ENCODE assay signal across 3 cellular contexts in genomic region chr19:46994141-46994686, GRCh38.
TF ChIP-seq lines count a peak whose summit lies in the region.

No MANE protein-coding gene starts in this region.

TF ChIP-seq in HEK293, 187 proteins besides CTCF, POLR2A, EP300 and RAD21 (continues in another document):
- TF ChIP-seq, protein P1, sequence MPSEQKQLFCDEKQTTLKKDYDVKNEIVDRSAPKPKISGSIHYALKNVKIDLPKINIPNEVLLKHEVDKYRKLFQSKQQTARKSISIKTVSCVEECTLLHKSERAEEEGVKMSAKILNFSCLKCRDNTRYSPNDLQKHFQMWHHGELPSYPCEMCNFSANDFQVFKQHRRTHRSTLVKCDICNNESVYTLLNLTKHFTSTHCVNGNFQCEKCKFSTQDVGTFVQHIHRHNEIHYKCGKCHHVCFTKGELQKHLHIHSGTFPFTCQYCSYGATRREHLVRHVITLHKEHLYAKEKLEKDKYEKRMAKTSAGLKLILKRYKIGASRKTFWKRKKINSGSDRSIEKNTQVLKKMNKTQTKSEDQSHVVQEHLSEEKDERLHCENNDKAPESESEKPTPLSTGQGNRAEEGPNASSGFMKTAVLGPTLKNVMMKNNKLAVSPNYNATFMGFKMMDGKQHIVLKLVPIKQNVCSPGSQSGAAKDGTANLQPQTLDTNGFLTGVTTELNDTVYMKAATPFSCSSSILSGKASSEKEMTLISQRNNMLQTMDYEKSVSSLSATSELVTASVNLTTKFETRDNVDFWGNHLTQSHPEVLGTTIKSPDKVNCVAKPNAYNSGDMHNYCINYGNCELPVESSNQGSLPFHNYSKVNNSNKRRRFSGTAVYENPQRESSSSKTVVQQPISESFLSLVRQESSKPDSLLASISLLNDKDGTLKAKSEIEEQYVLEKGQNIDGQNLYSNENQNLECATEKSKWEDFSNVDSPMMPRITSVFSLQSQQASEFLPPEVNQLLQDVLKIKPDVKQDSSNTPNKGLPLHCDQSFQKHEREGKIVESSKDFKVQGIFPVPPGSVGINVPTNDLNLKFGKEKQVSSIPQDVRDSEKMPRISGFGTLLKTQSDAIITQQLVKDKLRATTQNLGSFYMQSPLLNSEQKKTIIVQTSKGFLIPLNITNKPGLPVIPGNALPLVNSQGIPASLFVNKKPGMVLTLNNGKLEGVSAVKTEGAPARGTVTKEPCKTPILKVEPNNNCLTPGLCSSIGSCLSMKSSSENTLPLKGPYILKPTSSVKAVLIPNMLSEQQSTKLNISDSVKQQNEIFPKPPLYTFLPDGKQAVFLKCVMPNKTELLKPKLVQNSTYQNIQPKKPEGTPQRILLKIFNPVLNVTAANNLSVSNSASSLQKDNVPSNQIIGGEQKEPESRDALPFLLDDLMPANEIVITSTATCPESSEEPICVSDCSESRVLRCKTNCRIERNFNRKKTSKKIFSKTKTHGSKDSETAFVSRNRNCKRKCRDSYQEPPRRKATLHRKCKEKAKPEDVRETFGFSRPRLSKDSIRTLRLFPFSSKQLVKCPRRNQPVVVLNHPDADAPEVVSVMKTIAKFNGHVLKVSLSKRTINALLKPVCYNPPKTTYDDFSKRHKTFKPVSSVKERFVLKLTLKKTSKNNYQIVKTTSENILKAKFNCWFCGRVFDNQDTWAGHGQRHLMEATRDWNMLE (tag by site-specific recombination; conservative IDR thresholded peaks at IDR 0.05; ENCODE audit: low read depth), result no peak
- TF ChIP-seq GLIS2 (tag by site-specific recombination; IDR thresholded peaks at IDR 0.05), result no peak
- no peak for TF ChIP-seq ZNF184 (tag by site-specific recombination; IDR thresholded peaks at IDR 0.05)
- no peak for TF ChIP-seq ZNF324 (tag by site-specific recombination; IDR thresholded peaks at IDR 0.05)
- TF ChIP-seq ZNF169 (tag by site-specific recombination; IDR thresholded peaks at IDR 0.05), result no peak
- TF ChIP-seq ZNF350 (tag by site-specific recombination; IDR thresholded peaks at IDR 0.05), result no peak
- no peak for TF ChIP-seq SALL2 (tag by site-specific recombination; IDR thresholded peaks at IDR 0.05; ENCODE audit: borderline replicate concordance)
- TF ChIP-seq, protein P2, sequence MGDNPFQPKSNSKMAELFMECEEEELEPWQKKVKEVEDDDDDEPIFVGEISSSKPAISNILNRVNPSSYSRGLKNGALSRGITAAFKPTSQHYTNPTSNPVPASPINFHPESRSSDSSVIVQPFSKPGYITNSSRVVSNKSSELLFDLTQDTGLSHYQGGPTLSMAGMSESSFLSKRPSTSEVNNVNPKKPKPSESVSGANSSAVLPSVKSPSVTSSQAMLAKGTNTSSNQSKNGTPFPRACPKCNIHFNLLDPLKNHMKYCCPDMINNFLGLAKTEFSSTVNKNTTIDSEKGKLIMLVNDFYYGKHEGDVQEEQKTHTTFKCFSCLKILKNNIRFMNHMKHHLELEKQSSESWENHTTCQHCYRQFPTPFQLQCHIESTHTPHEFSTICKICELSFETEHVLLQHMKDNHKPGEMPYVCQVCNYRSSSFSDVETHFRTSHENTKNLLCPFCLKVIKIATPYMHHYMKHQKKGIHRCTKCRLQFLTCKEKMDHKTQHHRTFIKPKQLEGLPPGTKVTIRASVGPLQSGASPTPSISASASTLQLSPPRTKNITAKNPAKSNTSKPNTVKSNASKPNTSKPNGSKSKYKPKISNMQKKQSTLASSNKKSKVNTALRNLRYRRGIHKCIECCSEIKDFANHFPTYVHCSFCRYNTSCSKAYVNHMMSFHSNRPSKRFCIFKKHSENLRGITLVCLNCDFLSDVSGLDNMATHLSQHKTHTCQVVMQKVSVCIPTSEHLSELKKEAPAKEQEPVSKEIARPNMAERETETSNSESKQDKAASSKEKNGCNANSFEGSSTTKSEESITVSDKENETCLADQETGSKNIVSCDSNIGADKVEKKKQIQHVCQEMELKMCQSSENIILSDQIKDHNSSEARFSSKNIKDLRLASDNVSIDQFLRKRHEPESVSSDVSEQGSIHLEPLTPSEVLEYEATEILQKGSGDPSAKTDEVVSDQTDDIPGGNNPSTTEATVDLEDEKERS (tag by site-specific recombination; IDR thresholded peaks at IDR 0.05), result no peak
- no peak for TF ChIP-seq ZNF112 (tag by site-specific recombination; IDR thresholded peaks at IDR 0.05)

TF ChIP-seq in IMR-90, 13 proteins besides CTCF, POLR2A, EP300 and RAD21:
- TF ChIP-seq CHD1 (IDR thresholded peaks at IDR 0.05; ENCODE audit: low read depth, low read length) (no peak), RFX5 (IDR thresholded peaks at IDR 0.05; ENCODE audit: low read depth, low read length) (no peak), NFE2L2 (IDR thresholded peaks at IDR 0.05; ENCODE audit: low read depth, low read length) (no peak), RCOR1 (IDR thresholded peaks at IDR 0.05; ENCODE audit: insufficient replicate concordance, low read length) (no peak), SMC3 (IDR thresholded peaks at IDR 0.05; ENCODE audit: low read depth, low read length) (no peak), MXI1 (IDR thresholded peaks at IDR 0.05; ENCODE audit: borderline replicate concordance, low read depth, low read length) (no peak), BHLHE40 (IDR thresholded peaks at IDR 0.05; ENCODE audit: low read depth, low read length) (no peak), FOS (IDR thresholded peaks at IDR 0.05; ENCODE audit: low read depth, low read length) (no peak), CEBPB (IDR thresholded peaks at IDR 0.05; ENCODE audit: low read depth, low read length) (no peak), MAFK (IDR thresholded peaks at IDR 0.05; ENCODE audit: low read depth, low read length) (no peak), USF2 (IDR thresholded peaks at IDR 0.05; ENCODE audit: low read depth, low read length) (no peak), MAZ (IDR thresholded peaks at IDR 0.05; ENCODE audit: borderline replicate concordance, low read depth, low read length) (no peak)
- TF ChIP-seq, protein P3, sequence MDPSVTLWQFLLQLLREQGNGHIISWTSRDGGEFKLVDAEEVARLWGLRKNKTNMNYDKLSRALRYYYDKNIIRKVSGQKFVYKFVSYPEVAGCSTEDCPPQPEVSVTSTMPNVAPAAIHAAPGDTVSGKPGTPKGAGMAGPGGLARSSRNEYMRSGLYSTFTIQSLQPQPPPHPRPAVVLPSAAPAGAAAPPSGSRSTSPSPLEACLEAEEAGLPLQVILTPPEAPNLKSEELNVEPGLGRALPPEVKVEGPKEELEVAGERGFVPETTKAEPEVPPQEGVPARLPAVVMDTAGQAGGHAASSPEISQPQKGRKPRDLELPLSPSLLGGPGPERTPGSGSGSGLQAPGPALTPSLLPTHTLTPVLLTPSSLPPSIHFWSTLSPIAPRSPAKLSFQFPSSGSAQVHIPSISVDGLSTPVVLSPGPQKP (IDR thresholded peaks at IDR 0.05; ENCODE audit: borderline replicate concordance, low read depth, low read length), result no peak

TF ChIP-seq in HepG2, 621 proteins besides CTCF, POLR2A, EP300 and RAD21:
- TF ChIP-seq AGO2 (optimal IDR thresholded peaks at IDR 0.05; ENCODE audit: low read depth, low read length), result peak; percentile 29
- TF ChIP-seq, protein P4, sequence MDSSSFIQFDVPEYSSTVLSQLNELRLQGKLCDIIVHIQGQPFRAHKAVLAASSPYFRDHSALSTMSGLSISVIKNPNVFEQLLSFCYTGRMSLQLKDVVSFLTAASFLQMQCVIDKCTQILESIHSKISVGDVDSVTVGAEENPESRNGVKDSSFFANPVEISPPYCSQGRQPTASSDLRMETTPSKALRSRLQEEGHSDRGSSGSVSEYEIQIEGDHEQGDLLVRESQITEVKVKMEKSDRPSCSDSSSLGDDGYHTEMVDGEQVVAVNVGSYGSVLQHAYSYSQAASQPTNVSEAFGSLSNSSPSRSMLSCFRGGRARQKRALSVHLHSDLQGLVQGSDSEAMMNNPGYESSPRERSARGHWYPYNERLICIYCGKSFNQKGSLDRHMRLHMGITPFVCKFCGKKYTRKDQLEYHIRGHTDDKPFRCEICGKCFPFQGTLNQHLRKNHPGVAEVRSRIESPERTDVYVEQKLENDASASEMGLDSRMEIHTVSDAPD (CRISPR knock-in tag; IDR thresholded peaks at IDR 0.05), result no peak
- peak; percentile 38 for TF ChIP-seq RBM22 (optimal IDR thresholded peaks at IDR 0.05; ENCODE audit: low read length)
